In the genomic region with DNA sequence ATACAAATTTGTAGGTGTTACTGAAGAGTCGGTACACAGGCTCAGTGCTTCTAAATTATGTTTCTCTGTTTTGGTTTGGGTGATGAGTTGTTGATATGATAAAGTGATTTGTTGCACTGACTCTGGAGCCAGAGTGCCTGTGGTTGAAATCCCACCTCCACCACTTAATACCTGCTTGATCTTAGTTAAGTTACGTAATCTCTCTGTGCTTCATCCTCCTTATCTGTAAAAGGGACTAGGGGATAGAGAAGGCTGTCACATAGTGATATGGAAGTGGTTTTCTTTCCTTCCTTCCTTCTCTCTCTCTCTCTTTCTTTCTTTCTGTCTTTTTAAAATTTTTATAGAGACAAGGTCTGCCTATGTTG, we compare ENCODE assay signal across 8 cellular contexts. TPM values are rescaled to one million over a fixed set of nuclear protein-coding genes. Genes with fewer than 3 reads are reported as not detected.
DNase-seq lines count a peak whose midpoint lies in the region; ATAC-seq, FAIRE-seq and TF ChIP-seq lines count a peak whose summit lies in the region.

No MANE protein-coding gene starts in this region.

- H3K4me2 ChIP-seq in GM12878 (ENCODE audit: control insufficient read depth, insufficient read depth): peak overlapping the region; percentile 96; the same call in 1 of the 2 replicates

- H3K27me3 ChIP-seq in right atrium auricular region (no peaks in the 10 kb centered on the region), GM12878 (replicated peaks in 1 of 2; ENCODE audit: control insufficient read depth in 2 of 2, insufficient read depth in 2 of 2, low read length in 1 of 2) (no peaks in the 10 kb centered on the region), mucosa of stomach (ENCODE audit: control insufficient read depth, insufficient read depth, low read length) (no peaks in the 10 kb centered on the region)

- peaks cover 0 to 35% of the 10 kb centered on the region in 2 donors for H3K4me1 ChIP-seq in right atrium auricular region
- H3K4me1 ChIP-seq in GM12878 (ENCODE audit: control insufficient read depth, insufficient read depth, low read length): peaks cover 7% of the 10 kb centered on the region
- peaks cover 18% of the 10 kb centered on the region for H3K4me1 ChIP-seq in mucosa of stomach (ENCODE audit: control insufficient read depth, insufficient read depth, low read length)

- intact Hi-C loops in left ventricle myocardium superior (cut with micrococcal nuclease) (no loop called here), GM12878 (cut with micrococcal nuclease; ENCODE audit: unreplicated experiment) (no loop called here)

- peak overlapping the region; percentile 87 for H3K9ac ChIP-seq in GM12878 (ENCODE audit: control insufficient read depth, insufficient read depth, low read length)
- H3K9ac ChIP-seq in mucosa of stomach (ENCODE audit: low read length): peak overlapping the region; percentile 92

- WGBS in GM12878 (ENCODE audit: insufficient coverage, insufficient replicate concordance, low lambda C conversion rate, missing lambda C conversion rate): 75% methylated on average over 2 of the region's 2 CpGs

- H3K9me3 ChIP-seq in right atrium auricular region (no peaks in the 10 kb centered on the region), GM12878 (replicated peaks; ENCODE audit: control insufficient read depth, insufficient read depth, low read length) (no peaks in the 10 kb centered on the region), mucosa of stomach (ENCODE audit: control insufficient read depth, low read length) (no peaks in the 10 kb centered on the region)

- in situ Hi-C loops in GM12878 (cut with MboI): no loop called here
- in situ Hi-C loops in GM13976 (cut with MboI; ENCODE audit: low sequenced_read_pairs, unreplicated experiment): no loop called here

- CTCF ChIA-PET in GM12878 (lab: Yijun Ruan, JAX): interaction anchor here (0.6 to 1.0 kb wide), 2 partner anchors 12 to 55 kb away, joined by 3 read pairs; no protein-coding TSS in a partner anchor

- POLR2A ChIA-PET in GM12878 (lab: Charles Lee): no interaction called here

- RAD21 ChIA-PET in GM12878 (lab: Charles Lee; ENCODE audit: unreplicated experiment): interaction anchor here (0.5 kb wide), 1 partner anchor 57 kb away, joined by 5 read pairs; no protein-coding TSS in a partner anchor

- DNase-seq in right atrium auricular region (ENCODE audit: low spot score): no peak
- DNase-seq in left ventricle myocardium superior: no peak
- DNase-seq in GM12878 (ENCODE audit: low read depth, low spot score): no peak
- DNase-seq in GF-D8 (lab: John Stamatoyannopoulos, UW): no peak
- no peak for DNase-seq in mesenteric fat pad (ENCODE audit: low spot score)
- no peak for DNase-seq in NCI-H1048 (lab: John Stamatoyannopoulos, UW)
- no peak for DNase-seq in GM13976 (ENCODE audit: low spot score)

- peak overlapping the region; percentile 89 for H2AFZ ChIP-seq in GM12878 (ENCODE audit: control insufficient read depth, low read depth, low read length)

- BruUV-seq in GM12878 (replicated peaks; lab: Mats Ljungman, UMichigan): no TSS peak

- H3K27ac ChIP-seq in right atrium auricular region (peak overlapping the region; percentile 87 to 89), GM12878 (ENCODE audit: control insufficient read depth, insufficient read depth) (peak overlapping the region; percentile 73; the same call in 1 of the 2 replicates)

- peaks cover 3% of the 10 kb centered on the region for H3K36me3 ChIP-seq in right atrium auricular region
- no peaks in the 10 kb centered on the region for H3K36me3 ChIP-seq in GM12878 (ENCODE audit: control insufficient read depth in 2 of 2, insufficient read depth in 2 of 2, low read length in 1 of 2)
- H3K36me3 ChIP-seq in mucosa of stomach (ENCODE audit: control insufficient read depth, insufficient read depth, low read length): peaks cover 8% of the 10 kb centered on the region

- H3K4me3 ChIP-seq in right atrium auricular region (peak overlapping the region in 1 of 2 donors; percentile 91), GM12878 (peak overlapping the region; percentile 90), mucosa of stomach (ENCODE audit: low read length) (peak overlapping the region; percentile 50)

- TF ChIP-seq RAD21 in GM12878 (IDR thresholded peaks at IDR 0.05; ENCODE audit: insufficient read depth, low read depth, low read length): no peak

- SMC1A ChIA-PET in GM12878 (lab: Charles Lee; ENCODE audit: uncharacterized antibody, unreplicated experiment): no interaction called here

- H4K20me1 ChIP-seq in GM12878 (ENCODE audit: control insufficient read depth, insufficient read depth): no peaks in the 10 kb centered on the region

- TF ChIP-seq CTCF in right atrium auricular region (IDR thresholded peaks at IDR 0.05) (no peak), GM12878 (IDR thresholded peaks at IDR 0.05 in 2 of 3, conservative IDR thresholded peaks at IDR 0.05 in 1 of 3; ENCODE audit: control insufficient read depth in 2 of 3, extremely low read depth in 1 of 3, insufficient read depth in 1 of 3, low read depth in 3 of 3, low read length in 3 of 3) (no peak), GM13976 (IDR thresholded peaks at IDR 0.05; ENCODE audit: borderline replicate concordance, control extremely low read depth, extremely low read depth, insufficient read depth, missing control alignments) (no peak)

- H3K79me2 ChIP-seq in GM12878 (ENCODE audit: control insufficient read depth, insufficient read depth, low read length): peaks cover 20% of the 10 kb centered on the region

- ATAC-seq in left ventricle myocardium superior: no peak
- no peak for ATAC-seq in GM12878

- peak; percentile 56 for FAIRE-seq in GM12878 (lab: Jason Lieb, UNC)

- TF ChIP-seq POLR2A in GM12878 (IDR thresholded peaks at IDR 0.05; ENCODE audit: low read depth, low read length): no peak

- TF ChIP-seq EP300 in GM12878 (IDR thresholded peaks at IDR 0.05; ENCODE audit: borderline replicate concordance in 1 of 2, control insufficient read depth in 1 of 2, low read depth in 2 of 2, low read length in 2 of 2): no peak

RNA-seq across cellular contexts. Expression of a gene that starts 0.7 kb away (rescaled TPM):
- total RNA-seq in right atrium auricular region (10 to 100 TPM; 11.2 to 15.6 TPM), left ventricle myocardium superior (9.4 TPM), GM12878 (2014; rRNA removed) (22.1 and 27.2 TPM in 2 replicates), GM12878 (2014; rRNA removed; fragmentation: Illumina TruSeq; extraction: Trizol) (9.2 and 9.8 TPM in 2 replicates), GM12878 (2021) (28.0 and 30.2 TPM in 2 replicates), mesenteric fat pad (15.7 TPM)
- total RNA-seq in GM12878 (2013; cell fraction: nucleolus; rRNA removed): 15.2 and 21.1 TPM in 2 replicates
- 3.9 TPM for polyA plus RNA-seq in GM12878 (2011; ENCODE audit: low read depth)
- polyA plus RNA-seq in GM12878 (2011; rRNA removed) (2.5 and 5.3 TPM in 2 replicates), GM12878 (2014; fragmentation: Illumina TruSeq; extraction: Trizol) (2.5 and 7.1 TPM in 2 replicates), GM12878 (2014; fragmentation: Nextera tagmentation; extraction: Ambion mirVana) (1 to 10 TPM; 1.4 to 2.8 TPM), GM12878 (2014; rRNA removed) (14.1 and 18.7 TPM in 2 replicates), GM12878 (2016; fragmentation: Nextera tagmentation; extraction: Ambion mirVana) (10 to 100 TPM; 16.3 to 20.7 TPM)
- polyA plus RNA-seq in GM12878 (2011; cell fraction: cytosol; rRNA removed): 8.9 and 10.7 TPM in 2 replicates
- polyA plus RNA-seq in GM12878 (2011; cell fraction: nucleus; rRNA removed): 6.8 and 8.5 TPM in 2 replicates
- polyA plus RNA-seq in GM12878 (2012): 9.5 and 11.5 TPM in 2 replicates
- 7.5 and 17.2 TPM in 2 replicates for polyA minus RNA-seq in GM12878 (2011; rRNA and poly(A)+ RNA removed)
- polyA minus RNA-seq in GM12878 (2011; cell fraction: cytosol; rRNA and poly(A)+ RNA removed): 6.5 and 8.5 TPM in 2 replicates
- 12.2 and 16.0 TPM in 2 replicates for polyA minus RNA-seq in GM12878 (2011; cell fraction: nucleus; rRNA and poly(A)+ RNA removed)

RNA-seq across cellular contexts. Expression of a gene that starts 8.5 kb away (rescaled TPM):
- 10 to 100 TPM; 25.4 to 28.5 TPM for total RNA-seq in right atrium auricular region
- total RNA-seq in left ventricle myocardium superior: 49.0 TPM
- 43.2 and 62.0 TPM in 2 replicates for total RNA-seq in GM12878 (2013; cell fraction: nucleolus; rRNA removed)
- total RNA-seq in GM12878 (2014; rRNA removed): 18.1 and 18.2 TPM in 2 replicates
- total RNA-seq in GM12878 (2014; rRNA removed; fragmentation: Illumina TruSeq; extraction: Trizol): 14.6 and 15.2 TPM in 2 replicates
- 23.3 and 23.5 TPM in 2 replicates for total RNA-seq in GM12878 (2021)
- 16.9 TPM for polyA plus RNA-seq in GM12878 (2011; ENCODE audit: low read depth)
- polyA plus RNA-seq in GM12878 (2011; rRNA removed): 29.8 and 33.0 TPM in 2 replicates
- 27.3 and 29.8 TPM in 2 replicates for polyA plus RNA-seq in GM12878 (2011; cell fraction: cytosol; rRNA removed)
- 15.9 and 18.5 TPM in 2 replicates for polyA plus RNA-seq in GM12878 (2011; cell fraction: nucleus; rRNA removed)
- polyA plus RNA-seq in GM12878 (2012): 17.3 and 21.9 TPM in 2 replicates
- polyA plus RNA-seq in GM12878 (2014; fragmentation: Illumina TruSeq; extraction: Trizol): 22.4 and 22.7 TPM in 2 replicates
- polyA plus RNA-seq in GM12878 (2014; fragmentation: Nextera tagmentation; extraction: Ambion mirVana): 10 to 100 TPM; 13.6 to 14.0 TPM
- polyA plus RNA-seq in GM12878 (2014; rRNA removed): 21.5 and 22.1 TPM in 2 replicates
- polyA plus RNA-seq in GM12878 (2016; fragmentation: Nextera tagmentation; extraction: Ambion mirVana): 10 to 100 TPM; 13.0 to 14.2 TPM
- polyA minus RNA-seq in GM12878 (2011; rRNA and poly(A)+ RNA removed): 27.2 and 31.7 TPM in 2 replicates
- polyA minus RNA-seq in GM12878 (2011; cell fraction: cytosol; rRNA and poly(A)+ RNA removed): 9.1 and 9.6 TPM in 2 replicates
- polyA minus RNA-seq in GM12878 (2011; cell fraction: nucleus; rRNA and poly(A)+ RNA removed): 15.4 and 23.5 TPM in 2 replicates
- total RNA-seq in mesenteric fat pad: 28.2 TPM

RNA-seq across cellular contexts. Expression of a gene that starts 55.7 kb away (rescaled TPM):
- 10 to 100 TPM; 32.2 to 59.7 TPM for total RNA-seq in right atrium auricular region
- 70.7 TPM for total RNA-seq in left ventricle myocardium superior
- 68.8 and 83.8 TPM in 2 replicates for total RNA-seq in GM12878 (2013; cell fraction: nucleolus; rRNA removed)
- total RNA-seq in GM12878 (2014; rRNA removed): 34.6 and 37.7 TPM in 2 replicates
- total RNA-seq in GM12878 (2014; rRNA removed; fragmentation: Illumina TruSeq; extraction: Trizol): 35.6 and 36.0 TPM in 2 replicates
- total RNA-seq in GM12878 (2021): 45.6 and 51.1 TPM in 2 replicates
- 22.9 TPM for polyA plus RNA-seq in GM12878 (2011; ENCODE audit: low read depth)
- 64.9 and 71.5 TPM in 2 replicates for polyA plus RNA-seq in GM12878 (2011; rRNA removed)
- polyA plus RNA-seq in GM12878 (2011; cell fraction: cytosol; rRNA removed): 89.1 and 108 TPM in 2 replicates
- polyA plus RNA-seq in GM12878 (2011; cell fraction: nucleus; rRNA removed): 264 and 317 TPM in 2 replicates
- 37.7 and 49.1 TPM in 2 replicates for polyA plus RNA-seq in GM12878 (2012)
- polyA plus RNA-seq in GM12878 (2014; fragmentation: Illumina TruSeq; extraction: Trizol): 27.0 and 45.4 TPM in 2 replicates
- 1 to 10 TPM; 1.7 to 2.3 TPM for polyA plus RNA-seq in GM12878 (2014; fragmentation: Nextera tagmentation; extraction: Ambion mirVana)
- polyA plus RNA-seq in GM12878 (2014; rRNA removed): 59.9 and 61.0 TPM in 2 replicates
- polyA plus RNA-seq in GM12878 (2016; fragmentation: Nextera tagmentation; extraction: Ambion mirVana): 1 to 10 TPM; 4.7 to 5.6 TPM
- polyA minus RNA-seq in GM12878 (2011; rRNA and poly(A)+ RNA removed): 96.8 and 117 TPM in 2 replicates
- polyA minus RNA-seq in GM12878 (2011; cell fraction: cytosol; rRNA and poly(A)+ RNA removed): 27.3 and 42.0 TPM in 2 replicates
- polyA minus RNA-seq in GM12878 (2011; cell fraction: nucleus; rRNA and poly(A)+ RNA removed): 35.9 and 49.0 TPM in 2 replicates
- total RNA-seq in mesenteric fat pad: 33.0 TPM
